In genomic region chr7:94314526-94314925, GRCh38 we compare ENCODE assay signal across 21 cellular contexts.
DNase-seq lines count a peak whose midpoint lies in the region; ATAC-seq and TF ChIP-seq lines count a peak whose summit lies in the region.
"Had no signal": no experiment of that assay in that cellular context is flagged by ENCODE, and none has a peak within 500 bp of the region (broad histone marks: within the 10 kb centered on the region; RNA-seq: fewer than 3 reads in every experiment).

No MANE protein-coding gene starts in this region.

- peak overlapping the region; percentile 68 for H3K9ac ChIP-seq in adipocyte (ENCODE audit: low read length)
- H3K9ac ChIP-seq in trophoblast cell (ENCODE audit: low read length) = no peak overlapping the region

- ATAC-seq in GM21576 (IDR thresholded peaks at IDR 0.05; ENCODE audit: unreplicated experiment) = no peak
- ATAC-seq in HG03342 (IDR thresholded peaks at IDR 0.05; ENCODE audit: unreplicated experiment) = no peak
- ATAC-seq: CD8-positive, alpha-beta T cell had no signal

- H3K27ac ChIP-seq in A673 (ENCODE audit: low read depth, low read length, poor library complexity, severe bottlenecking) (peak overlapping the region; percentile 57), trophoblast cell (ENCODE audit: low read depth, low read length) (no peak overlapping the region)

- no peak overlapping the region for H2BK5ac ChIP-seq in trophoblast cell (ENCODE audit: low read depth, low read length, poor library complexity)

- CTCF ChIA-PET in A673 (lab: Charles Lee) = no interaction called here

- POLR2A ChIA-PET in A673 (lab: Charles Lee; ENCODE audit: low non-redundant PET) = interaction anchor here (0.7 kb wide), 1 partner anchor 54 kb away, joined by 3 read pairs; no protein-coding TSS in a partner anchor

- peak; percentile 45 for DNase-seq in A673 (ENCODE audit: low spot score)
- peak; percentile 60 for DNase-seq in NCI-H1092 (lab: John Stamatoyannopoulos, UW)
- DNase-seq in adipocyte (ENCODE audit: low read depth) = no peak
- DNase-seq in mesothelial cell of epicardium (ENCODE audit: low spot score in 2 of 2, unreplicated experiment in 2 of 2) = no peak
- DNase-seq in activated CD4-positive, CD25-positive, alpha-beta regulatory T cell (lab: John Stamatoyannopoulos, UW) = no peak
- no peak for DNase-seq in trophoblast cell
- DNase-seq: activated CD4-positive, alpha-beta T cell treated with anti-CD3 and anti-CD28 coated beads, Interleukin-2, amount 10 ng/mL, durations not matched to agents 7 days and 5 days; activated CD8-positive, alpha-beta memory T cell treated with anti-CD3 and anti-CD28 coated beads, Interleukin-2, amount 50 U/mL, for 48 hours; activated gamma-delta T cell treated with Interleukin-2 at 50 U/mL for 16 hours; amniotic stem cell; CD8-positive, alpha-beta T cell; endodermal cell; KBM-7; kidney; midbrain; MV-4-11; stimulated activated naive CD4-positive, alpha-beta T cell had no signal

- no TSS peak for BruUV-seq in A673 (replicated peaks; lab: Mats Ljungman, UMichigan)

- no peak overlapping the region for H3K4me3 Mint-ChIP-seq in mesothelial cell of epicardium
- H3K4me3 Mint-ChIP-seq: activated CD4-positive, alpha-beta T cell treated with anti-CD3 and anti-CD28 coated beads, Interleukin-2, amount 10 ng/mL, durations not matched to agents 7 days and 5 days; CD8-positive, alpha-beta T cell; endodermal cell had no signal

- no peak overlapping the region for H4K8ac ChIP-seq in trophoblast cell (ENCODE audit: low read depth, low read length)

- no peak overlapping the region for H3K4me2 ChIP-seq in trophoblast cell (ENCODE audit: low read length)

- TF ChIP-seq CTCF in A673 (conservative IDR thresholded peaks at IDR 0.05; ENCODE audit: low read depth, low read length) = no peak
- TF ChIP-seq CTCF in mesothelial cell of epicardium (IDR thresholded peaks at IDR 0.05; ENCODE audit: unreplicated experiment) = no peak

- peaks cover 6% of the 10 kb centered on the region for H3K36me3 Mint-ChIP-seq in mesothelial cell of epicardium
- H3K36me3 Mint-ChIP-seq: CD8-positive, alpha-beta T cell; type B pancreatic cell had no signal

- H3K9me3 ChIP-seq in A673 (ENCODE audit: low read depth, low read length, poor library complexity, severe bottlenecking) (peaks cover 3% of the 10 kb centered on the region), adipocyte (ENCODE audit: control insufficient read depth, low read length) (no peaks in the 10 kb centered on the region), trophoblast cell (ENCODE audit: insufficient read depth, low read depth, low read length) (no peaks in the 10 kb centered on the region)
- H3K9me3 ChIP-seq: right atrium auricular region had no signal

- no peak overlapping the region for H3K23ac ChIP-seq in trophoblast cell (ENCODE audit: low read length)

- H2BK120ac ChIP-seq in trophoblast cell (ENCODE audit: insufficient read depth, low read length, poor library complexity) = no peak overlapping the region

- H4K12ac ChIP-seq in trophoblast cell (ENCODE audit: low read depth, low read length) = no peak overlapping the region

- peak overlapping the region; percentile 51 for H3K27ac Mint-ChIP-seq in mesothelial cell of epicardium
- H3K27ac Mint-ChIP-seq: activated CD4-positive, alpha-beta T cell treated with anti-CD3 and anti-CD28 coated beads, Interleukin-2, amount 10 ng/mL, durations not matched to agents 7 days and 5 days; CD8-positive, alpha-beta T cell; endodermal cell; type B pancreatic cell had no signal

- H2BK12ac ChIP-seq in trophoblast cell (ENCODE audit: low read length) = no peak overlapping the region

- H3K4me1 ChIP-seq in A673 (ENCODE audit: insufficient read depth, low read length, poor library complexity, severe bottlenecking) (peaks cover 26% of the 10 kb centered on the region), adipocyte (ENCODE audit: control insufficient read depth, insufficient read depth, low read length) (peaks cover 25% of the 10 kb centered on the region), trophoblast cell (ENCODE audit: control insufficient read depth in 1 of 2, insufficient read depth in 2 of 2, low read length in 2 of 2) (no peaks in the 10 kb centered on the region)

- no peak overlapping the region for H3K14ac ChIP-seq in trophoblast cell (ENCODE audit: low read length)

- no peak overlapping the region for H3K4ac ChIP-seq in trophoblast cell (ENCODE audit: low read depth, low read length)

- no peaks in the 10 kb centered on the region for H3K27me3 ChIP-seq in A673 (replicated peaks; ENCODE audit: insufficient read depth, low read depth, low read length, poor library complexity)
- no peaks in the 10 kb centered on the region for H3K27me3 ChIP-seq in adipocyte (replicated peaks; ENCODE audit: control insufficient read depth, insufficient read depth, low read length)
- no peaks in the 10 kb centered on the region for H3K27me3 ChIP-seq in trophoblast cell (ENCODE audit: insufficient read depth, low read length)
- H3K27me3 ChIP-seq: right atrium auricular region had no signal

- H4K91ac ChIP-seq in trophoblast cell (ENCODE audit: low read depth, low read length) = no peak overlapping the region

- H3K9me3 Mint-ChIP-seq in mesothelial cell of epicardium = peaks cover 12% of the 10 kb centered on the region

- no CpG with 5 or more reads among the region's 4 CpGs for WGBS in trophoblast cell (ENCODE audit: extremely low coverage, insufficient coverage, insufficient read length)

- H3K18ac ChIP-seq in trophoblast cell (ENCODE audit: low read length) = no peak overlapping the region

- no peaks in the 10 kb centered on the region for H3K27me3 Mint-ChIP-seq in mesothelial cell of epicardium (ENCODE audit: low read depth)
- H3K27me3 Mint-ChIP-seq: activated CD4-positive, alpha-beta T cell treated with anti-CD3 and anti-CD28 coated beads, Interleukin-2, amount 10 ng/mL, durations not matched to agents 7 days and 5 days; type B pancreatic cell had no signal

- intact Hi-C loops in A673 (cut with micrococcal nuclease; ENCODE audit: unreplicated experiment) = no loop called here

- H3K79me1 ChIP-seq in trophoblast cell (ENCODE audit: low read length) = no peaks in the 10 kb centered on the region

- H3K79me2 ChIP-seq in trophoblast cell (ENCODE audit: control insufficient read depth, insufficient read depth, low read length, poor library complexity) = no peaks in the 10 kb centered on the region

- H2AFZ ChIP-seq in trophoblast cell (ENCODE audit: insufficient read depth, low read length, poor library complexity) = no peak overlapping the region

- peaks cover 25% of the 10 kb centered on the region for H3K4me1 Mint-ChIP-seq in mesothelial cell of epicardium
- H3K4me1 Mint-ChIP-seq: activated CD4-positive, alpha-beta T cell treated with anti-CD3 and anti-CD28 coated beads, Interleukin-2, amount 10 ng/mL, durations not matched to agents 7 days and 5 days had no signal

- no peak overlapping the region for H2AK5ac ChIP-seq in trophoblast cell (ENCODE audit: low read length)

- no peak overlapping the region for H3K4me3 ChIP-seq in A673 (ENCODE audit: low read depth, low read length, poor library complexity, severe bottlenecking)
- H3K4me3 ChIP-seq in adipocyte (ENCODE audit: low read length) = no peak overlapping the region
- no peak overlapping the region for H3K4me3 ChIP-seq in trophoblast cell (ENCODE audit: low read depth, low read length)
- H3K4me3 ChIP-seq: right atrium auricular region had no signal

- H3K36me3 ChIP-seq in A673 (ENCODE audit: insufficient read depth, low read length, poor library complexity, severe bottlenecking) (no peaks in the 10 kb centered on the region), adipocyte (ENCODE audit: control insufficient read depth, insufficient read depth, low read length, severe bottlenecking) (no peaks in the 10 kb centered on the region), trophoblast cell (ENCODE audit: control insufficient read depth in 1 of 2, insufficient read depth in 2 of 2, low read length in 2 of 2) (no peaks in the 10 kb centered on the region)
- H3K36me3 ChIP-seq: right atrium auricular region had no signal

Comparison
In these comparisons a context has a peak if more than half of its experiments do, and no peak if none do; other contexts are left out.
1. DNase-seq: peak in A673 (single experiment) and NCI-H1092 (single experiment); none in adipocyte (single experiment), mesothelial cell of epicardium (0 of 2), activated CD4-positive, CD25-positive, alpha-beta regulatory T cell (0 of 4) and trophoblast cell (0 of 2).